9 cellular contexts compared by ENCODE assay signal in genomic region chr20:309306-309840, GRCh38. TPM values are rescaled to one million over a fixed set of nuclear protein-coding genes. Genes with fewer than 3 reads are reported as not detected.
DNase-seq lines count a peak whose midpoint lies in the region; ATAC-seq and TF ChIP-seq lines count a peak whose summit lies in the region.
"Had no signal": no experiment of that assay in that cellular context is flagged by ENCODE, and none has a peak within 500 bp of the region (broad histone marks: within the 10 kb centered on the region; RNA-seq: fewer than 3 reads in every experiment).

No MANE protein-coding gene starts in this region.

- POLR2A ChIA-PET in naive thymus-derived CD4-positive, alpha-beta T cell (lab: Charles Lee): interaction anchor here (2.5 to 3.4 kb wide), 2 partner anchors 11 to 16 kb away, joined by 13 to 38 read pairs; partner anchors contain the start of genes SOX12 and ZCCHC3

- H3K36me3 ChIP-seq in naive thymus-derived CD4-positive, alpha-beta T cell (ENCODE audit: control insufficient read depth in 2 of 3, insufficient read depth in 3 of 3, low read length in 3 of 3): no peaks in the 10 kb centered on the region

- H3K27ac Mint-ChIP-seq in naive thymus-derived CD4-positive, alpha-beta T cell: peak overlapping the region; percentile 3 to 92 (median 41)

- intact Hi-C loops in naive thymus-derived CD4-positive, alpha-beta T cell (cut with micrococcal nuclease): loop anchor here in 1 of 2 donors (1.0 kb wide), 1 partner anchor 10 kb away; no protein-coding TSS in a partner anchor

- DNase-seq in AML-193 (lab: John Stamatoyannopoulos, UW) (peak; percentile 13 to 29), LHCN-M2 (ENCODE audit: low read depth) (peak; percentile 46), coronary artery (ENCODE audit: low spot score) (no peak), 8988T (no peak), NCI-H2196 treated with DMSO at 0.1 percent for 48 hours (lab: John Stamatoyannopoulos, UW; ENCODE audit: unreplicated experiment) (no peak)
- peak in 1 of 9 donors; percentile 6 for DNase-seq in naive thymus-derived CD4-positive, alpha-beta T cell
- DNase-seq: activated T-cell treated with anti-CD3 and anti-CD28 coated beads for 4 hours had no signal

- peaks cover 0 to 18% of the 10 kb centered on the region in 2 donors for H3K4me1 ChIP-seq in naive thymus-derived CD4-positive, alpha-beta T cell (ENCODE audit: control insufficient read depth in 2 of 2, insufficient read depth in 2 of 2, low read length in 2 of 2)

- CTCF ChIA-PET in naive thymus-derived CD4-positive, alpha-beta T cell (lab: Charles Lee): interaction anchor here (0.9 to 1.9 kb wide), 2 partner anchors 11 to 22 kb away, joined by 3 to 7 read pairs; no protein-coding TSS in a partner anchor

- TF ChIP-seq CTCF in coronary artery (IDR thresholded peaks at IDR 0.05): no peak

- H3K27me3 Mint-ChIP-seq in naive thymus-derived CD4-positive, alpha-beta T cell: peaks cover 0 to 3% (median 0%) of the 10 kb centered on the region in 5 donors

- no peaks in the 10 kb centered on the region for H3K9me3 Mint-ChIP-seq in naive thymus-derived CD4-positive, alpha-beta T cell

- H3K9me3 ChIP-seq in naive thymus-derived CD4-positive, alpha-beta T cell (ENCODE audit: control insufficient read depth in 2 of 3, low read length in 3 of 3): no peaks in the 10 kb centered on the region

- H3K27me3 ChIP-seq in naive thymus-derived CD4-positive, alpha-beta T cell (ENCODE audit: control insufficient read depth in 2 of 2, insufficient read depth in 2 of 2, low read length in 2 of 2): no peaks in the 10 kb centered on the region

- peaks cover 11 to 25% (median 22%) of the 10 kb centered on the region in 7 donors for H3K4me1 Mint-ChIP-seq in naive thymus-derived CD4-positive, alpha-beta T cell

- no peaks in the 10 kb centered on the region for H3K36me3 Mint-ChIP-seq in naive thymus-derived CD4-positive, alpha-beta T cell

- ATAC-seq in naive thymus-derived CD4-positive, alpha-beta T cell: no peak
- ATAC-seq in GM19351 (IDR thresholded peaks at IDR 0.05; ENCODE audit: unreplicated experiment) (no peak), HG03457 (IDR thresholded peaks at IDR 0.05; ENCODE audit: unreplicated experiment) (no peak)

- peak overlapping the region; percentile 60 to 90 for H3K27ac ChIP-seq in coronary artery
- no peak overlapping the region for H3K27ac ChIP-seq in naive thymus-derived CD4-positive, alpha-beta T cell (ENCODE audit: low read depth, low read length)

- peak overlapping the region; percentile 33 to 86 (median 80) for H3K4me3 Mint-ChIP-seq in naive thymus-derived CD4-positive, alpha-beta T cell

- H3K4me3 ChIP-seq in coronary artery: peak overlapping the region; percentile 76
- H3K4me3 ChIP-seq in naive thymus-derived CD4-positive, alpha-beta T cell (ENCODE audit: low read length): no peak overlapping the region

RNA-seq across cellular contexts. Expression of gene ZCCHC3, which starts 12.0 kb away (rescaled TPM):
- 14.0 and 15.9 TPM in 2 replicates for total RNA-seq in LHCN-M2 (2014; rRNA removed)
- 9.3 TPM for polyA plus RNA-seq in LHCN-M2 (2012)
- 10 to 100 TPM; 14.6 to 31.9 (median 27.1) TPM for total RNA-seq in naive thymus-derived CD4-positive, alpha-beta T cell
- 10 to 100 TPM in 1 of 2 donors, 1 to 10 TPM in 1; 5.6 to 15.3 TPM for polyA plus RNA-seq in naive thymus-derived CD4-positive, alpha-beta T cell

RNA-seq across cellular contexts. Expression of gene SOX12, which starts 16.0 kb away (rescaled TPM):
- 8.2 and 9.9 TPM in 2 replicates for total RNA-seq in LHCN-M2 (2014; rRNA removed)
- 11.5 TPM for polyA plus RNA-seq in LHCN-M2 (2012)
- 10 to 100 TPM in 3 of 5 experiments, 1 to 10 TPM in 2; 4.6 to 15.1 (median 12.3) TPM for total RNA-seq in naive thymus-derived CD4-positive, alpha-beta T cell
- 1 to 10 TPM in 1 of 2 donors, under 1 TPM in 1; 0.89 to 1.3 TPM for polyA plus RNA-seq in naive thymus-derived CD4-positive, alpha-beta T cell

RNA-seq across cellular contexts. Expression of gene C20orf96, which starts 18.8 kb away (rescaled TPM):
- total RNA-seq in LHCN-M2 (2014; rRNA removed): 2.5 and 2.8 TPM in 2 replicates
- polyA plus RNA-seq in LHCN-M2 (2012): 4.8 TPM
- total RNA-seq in naive thymus-derived CD4-positive, alpha-beta T cell: 1 to 10 TPM; 3.4 to 5.7 (median 4.8) TPM
- 1 to 10 TPM in 1 of 2 donors, under 1 TPM in 1; 0.86 to 1.1 TPM for polyA plus RNA-seq in naive thymus-derived CD4-positive, alpha-beta T cell

RNA-seq across cellular contexts. Expression of gene NRSN2, which starts 37.5 kb away (rescaled TPM):
- total RNA-seq in LHCN-M2 (2014; rRNA removed): 59.2 and 65.6 TPM in 2 replicates
- 74.7 TPM for polyA plus RNA-seq in LHCN-M2 (2012)
- 1 to 10 TPM in 3 of 5 experiments, under 1 TPM in 2; 0.24 to 2.1 (median 1.3) TPM for total RNA-seq in naive thymus-derived CD4-positive, alpha-beta T cell
- polyA plus RNA-seq in naive thymus-derived CD4-positive, alpha-beta T cell: 1 to 10 TPM; 1.3 to 1.8 TPM

RNA-seq across cellular contexts. Expression of gene DEFB132, which starts 51.8 kb away (rescaled TPM):
- total RNA-seq in LHCN-M2 (2014; rRNA removed): not detected in 2 replicates
- polyA plus RNA-seq in LHCN-M2 (2012): not detected
- total RNA-seq in naive thymus-derived CD4-positive, alpha-beta T cell: not detected
- polyA plus RNA-seq in naive thymus-derived CD4-positive, alpha-beta T cell: not detected

Comparison
In these comparisons a context has a peak if more than half of its experiments do, and no peak if none do; other contexts are left out.
1. DNase-seq: peak in AML-193 (2 of 2) and LHCN-M2 (single experiment); none in coronary artery (single experiment), 8988T (single experiment) and NCI-H2196 treated with DMSO at 0.1 percent for 48 hours (single experiment).